In genomic region chr9:98124637-98125426, GRCh38 we compare ENCODE assay signal across 32 cellular contexts.
"Had no signal": no experiment of that assay in that cellular context is flagged by ENCODE, and none has a peak within 500 bp of the region (broad histone marks: within the 10 kb centered on the region; RNA-seq: fewer than 3 reads in every experiment).

No MANE protein-coding gene starts in this region.

- H3K9ac ChIP-seq: KMS-11 had no signal

- H3K27me3 Mint-ChIP-seq: activated naive CD4-positive, alpha-beta T cell treated with anti-CD3 and anti-CD28 coated beads, Interleukin-2, amount 10 ng/mL, durations not matched to agents 7 days and 5 days; activated naive CD8-positive, alpha-beta T cell treated with anti-CD3 and anti-CD28 coated beads, Interleukin-2, amount 10 ng/mL, durations not matched to agents 7 days and 5 days had no signal

- H3K27me3 ChIP-seq: breast epithelium, SJCRH30 had no signal

- H3K4me3 ChIP-seq: breast epithelium, SJCRH30 had no signal

- H3K27ac ChIP-seq: breast epithelium, KMS-11, SJCRH30 had no signal

- H3K27ac Mint-ChIP-seq: activated CD8-positive, alpha-beta T cell treated with anti-CD3 and anti-CD28 coated beads, Interleukin-2, amount 10 ng/mL, durations not matched to agents 7 days and 5 days; activated naive CD4-positive, alpha-beta T cell treated with anti-CD3 and anti-CD28 coated beads, Interleukin-2, amount 10 ng/mL, durations not matched to agents 7 days and 5 days; activated naive CD8-positive, alpha-beta T cell treated with anti-CD3 and anti-CD28 coated beads, Interleukin-2, amount 10 ng/mL, durations not matched to agents 7 days and 5 days; activated T-cell treated with anti-CD3 and anti-CD28 coated beads, Interleukin-2, amount 50 U/mL, for 72 hours; activated T-helper 2 cell treated with anti-CD3 and anti-CD28 coated beads, Interferon-gamma antibody, Interleukin-2, Interleukin-4, amounts not matched to agents 10 μg/mL and 5 μg/mL and 100 μg/mL, durations not matched to agents 14 hours and 24 hours and 36 hours; T-helper 2 cell treated with Interferon-gamma antibody and Interleukin-4, amounts not matched to agents 5 μg/mL and 100 μg/mL, for 36 hours; WTC11 had no signal

- H3K4me1 ChIP-seq: SJCRH30 had no signal

- DNase-seq: activated CD4-positive, alpha-beta T cell treated with anti-CD3 and anti-CD28 coated beads for 48 hours; activated CD4-positive, alpha-beta T cell treated with anti-CD3 and anti-CD28 coated beads, Interleukin-2, amount 50 U/mL, for 4 hours; activated CD4-positive, CD25-positive, alpha-beta regulatory T cell treated with anti-CD3 and anti-CD28 coated beads, Interleukin-2, amount 50 U/mL, for 72 hours; activated CD8-positive, alpha-beta T cell treated with anti-CD3 and anti-CD28 coated beads, Interleukin-2, amount 10 ng/mL, durations not matched to agents 7 days and 5 days; activated gamma-delta T cell treated with Interleukin-2 at 50 U/mL for 16 hours; activated naive CD4-positive, alpha-beta T cell treated with anti-CD3 and anti-CD28 coated beads, Interleukin-2, amount 10 ng/mL, durations not matched to agents 7 days and 5 days; activated naive CD8-positive, alpha-beta T cell treated with anti-CD3 and anti-CD28 coated beads, Interleukin-2, amount 10 ng/mL, durations not matched to agents 7 days and 5 days; activated T-cell treated with anti-CD3 and anti-CD28 coated beads, Interleukin-2, amount 50 U/mL, for 72 hours; caudate nucleus; MV-4-11; NCI-H1092 treated with DMSO at 0.1 percent for 48 hours; NCI-H1417 treated with DMSO at 0.1 percent for 48 hours; NCI-H1694; NCI-H2029; NCI-H2107; NCI-H2171 treated with DMSO at 0.1 percent for 48 hours; NCI-H345; NCI-H510A treated with DMSO at 0.1 percent for 48 hours; NCI-H69; NK-92 treated with Interleukin-12 subunit alpha and Interleukin-12 subunit beta, amount 100 ng/mL, for 24 hours; OCI-M1; Right ventricle myocardium superior; RPMI8226; SJCRH30; SW 1271 had no signal

- H3K4me3 Mint-ChIP-seq: activated CD8-positive, alpha-beta T cell treated with anti-CD3 and anti-CD28 coated beads, Interleukin-2, amount 10 ng/mL, durations not matched to agents 7 days and 5 days; activated naive CD4-positive, alpha-beta T cell treated with anti-CD3 and anti-CD28 coated beads, Interleukin-2, amount 10 ng/mL, durations not matched to agents 7 days and 5 days; activated naive CD8-positive, alpha-beta T cell treated with anti-CD3 and anti-CD28 coated beads, Interleukin-2, amount 10 ng/mL, durations not matched to agents 7 days and 5 days; activated T-cell treated with anti-CD3 and anti-CD28 coated beads, Interleukin-2, amount 50 U/mL, for 72 hours; T-helper 2 cell treated with Interferon-gamma antibody and Interleukin-4, amounts not matched to agents 5 μg/mL and 100 μg/mL, for 36 hours; WTC11 had no signal

- H3K9me3 ChIP-seq: breast epithelium, SJCRH30 had no signal

- ATAC-seq: activated CD8-positive, alpha-beta T cell treated with anti-CD3 and anti-CD28 coated beads, Interleukin-2, amount 10 ng/mL, durations not matched to agents 7 days and 5 days; activated T-cell treated with anti-CD3 and anti-CD28 coated beads, Interleukin-2, amount 50 U/mL, for 72 hours; Panc1; SK-N-SH treated with all-trans-retinoic acid at 6 μM for 48 hours; WTC11 had no signal

- H3K9me3 Mint-ChIP-seq: activated naive CD4-positive, alpha-beta T cell treated with anti-CD3 and anti-CD28 coated beads, Interleukin-2, amount 10 ng/mL, durations not matched to agents 7 days and 5 days; activated naive CD8-positive, alpha-beta T cell treated with anti-CD3 and anti-CD28 coated beads, Interleukin-2, amount 10 ng/mL, durations not matched to agents 7 days and 5 days; activated T-cell treated with anti-CD3 and anti-CD28 coated beads, Interleukin-2, amount 50 U/mL, for 72 hours; activated T-helper 2 cell treated with anti-CD3 and anti-CD28 coated beads, Interferon-gamma antibody, Interleukin-2, Interleukin-4, amounts not matched to agents 10 μg/mL and 5 μg/mL and 100 μg/mL, durations not matched to agents 14 hours and 24 hours and 36 hours; T-helper 2 cell treated with Interferon-gamma antibody and Interleukin-4, amounts not matched to agents 5 μg/mL and 100 μg/mL, for 36 hours; WTC11 had no signal

- H3K36me3 ChIP-seq: breast epithelium, SJCRH30 had no signal

- H3K4me2 ChIP-seq: KMS-11 had no signal
